Comparison of ENCODE assay signal across 8 cellular contexts in genomic region chr5:16456103-16456832, GRCh38. TPM values are rescaled to one million over a fixed set of nuclear protein-coding genes. Genes with fewer than 3 reads are reported as not detected.
DNase-seq lines count a peak whose midpoint lies in the region; ATAC-seq and TF ChIP-seq lines count a peak whose summit lies in the region.

No MANE protein-coding gene starts in this region.

- CTCF ChIA-PET in Calu3 (lab: Charles Lee), result interaction anchor here (0.7 to 2.5 kb wide), 3 partner anchors 8 to 296 kb away, joined by 4 to 25 read pairs (median 4); no protein-coding TSS in a partner anchor

- peak; percentile 72 for TF ChIP-seq CTCF in Calu3 (IDR thresholded peaks at IDR 0.05; ENCODE audit: unreplicated experiment)

- H3K9me3 Mint-ChIP-seq in Calu3 (ENCODE audit: low read depth, unreplicated experiment), result no peaks in the 10 kb centered on the region
- no peaks in the 10 kb centered on the region for H3K9me3 Mint-ChIP-seq in activated CD4-positive, alpha-beta T cell treated with anti-CD3 and anti-CD28 coated beads, Interleukin-2, amount 10 ng/mL, durations not matched to agents 24 days and 14 days
- H3K9me3 Mint-ChIP-seq in natural killer cell treated with Interleukin-12 subunit alpha and Interleukin-12 subunit beta and Interleukin-15 and Interleukin-18, amount 100 ng/mL, for 72 hours, result no peaks in the 10 kb centered on the region

- H3K4me3 Mint-ChIP-seq in Calu3 (ENCODE audit: low read depth, unreplicated experiment), result peak overlapping the region; percentile 7
- peak overlapping the region; percentile 71 for H3K4me3 Mint-ChIP-seq in activated CD4-positive, alpha-beta T cell treated with anti-CD3 and anti-CD28 coated beads, Interleukin-2, amount 10 ng/mL, durations not matched to agents 24 days and 14 days
- peak overlapping the region; percentile 61 for H3K4me3 Mint-ChIP-seq in natural killer cell treated with Interleukin-12 subunit alpha and Interleukin-12 subunit beta and Interleukin-15 and Interleukin-18, amount 100 ng/mL, for 72 hours

- H3K4me1 Mint-ChIP-seq in Calu3 (ENCODE audit: low read depth, unreplicated experiment), result peaks cover 21% of the 10 kb centered on the region
- H3K4me1 Mint-ChIP-seq in activated CD4-positive, alpha-beta T cell treated with anti-CD3 and anti-CD28 coated beads, Interleukin-2, amount 10 ng/mL, durations not matched to agents 24 days and 14 days, result peaks cover 47% of the 10 kb centered on the region
- peaks cover 43 to 56% of the 10 kb centered on the region in 2 donors for H3K4me1 Mint-ChIP-seq in natural killer cell treated with Interleukin-12 subunit alpha and Interleukin-12 subunit beta and Interleukin-15 and Interleukin-18, amount 100 ng/mL, for 72 hours (ENCODE audit: low read depth in 2 of 2)

- intact Hi-C loops in Calu3 (cut with micrococcal nuclease; ENCODE audit: unreplicated experiment), result loop anchor here (1.0 kb wide), 1 partner anchor 296 kb away; no protein-coding TSS in a partner anchor
- intact Hi-C loops in activated CD4-positive, alpha-beta T cell treated with anti-CD3 and anti-CD28 coated beads, Interleukin-2, amount 10 ng/mL, durations not matched to agents 24 days and 14 days (cut with micrococcal nuclease), result loop anchor here (5.0 kb wide), 1 partner anchor 1794 kb away; the partner anchor contains the start of gene OTULIN

- DNase-seq in Calu3, result peak; percentile 19
- peak; percentile 60 for DNase-seq in NCI-H2227 treated with DMSO at 0.1 percent for 48 hours (lab: John Stamatoyannopoulos, UW)
- peak; percentile 80 for DNase-seq in activated CD4-positive, alpha-beta T cell treated with anti-CD3 and anti-CD28 coated beads, Interleukin-2, amount 10 ng/mL, durations not matched to agents 24 days and 14 days
- peak; percentile 61 for DNase-seq in fibroblast of gingiva (ENCODE audit: low read depth)
- DNase-seq in natural killer cell treated with Interleukin-12 subunit alpha and Interleukin-12 subunit beta and Interleukin-15 and Interleukin-18, amount 100 ng/mL, for 72 hours (ENCODE audit: low spot score), result no peak
- DNase-seq in activated CD4-positive, CD25-positive, alpha-beta regulatory T cell treated with anti-CD3 and anti-CD28 coated beads, Interleukin-2, amount 50 U/mL, for 72 hours, result no peak

- H3K27me3 Mint-ChIP-seq in Calu3 (ENCODE audit: unreplicated experiment), result no peaks in the 10 kb centered on the region
- no peaks in the 10 kb centered on the region for H3K27me3 Mint-ChIP-seq in activated CD4-positive, alpha-beta T cell treated with anti-CD3 and anti-CD28 coated beads, Interleukin-2, amount 10 ng/mL, durations not matched to agents 24 days and 14 days
- H3K27me3 Mint-ChIP-seq in natural killer cell treated with Interleukin-12 subunit alpha and Interleukin-12 subunit beta and Interleukin-15 and Interleukin-18, amount 100 ng/mL, for 72 hours, result no peaks in the 10 kb centered on the region

- peak; percentile 73 for ATAC-seq in GM19043 (IDR thresholded peaks at IDR 0.05; ENCODE audit: low read depth, unreplicated experiment)
- ATAC-seq in HG03280 (IDR thresholded peaks at IDR 0.05; ENCODE audit: unreplicated experiment), result peak; percentile 60
- peak; percentile 89 to 92 for ATAC-seq in natural killer cell treated with Interleukin-12 subunit alpha and Interleukin-12 subunit beta and Interleukin-15 and Interleukin-18, amount 100 ng/mL, for 72 hours

- H3K27ac Mint-ChIP-seq in Calu3 (ENCODE audit: unreplicated experiment), result peak overlapping the region; percentile 69
- peak overlapping the region; percentile 90 for H3K27ac Mint-ChIP-seq in activated CD4-positive, alpha-beta T cell treated with anti-CD3 and anti-CD28 coated beads, Interleukin-2, amount 10 ng/mL, durations not matched to agents 24 days and 14 days
- H3K27ac Mint-ChIP-seq in natural killer cell treated with Interleukin-12 subunit alpha and Interleukin-12 subunit beta and Interleukin-15 and Interleukin-18, amount 100 ng/mL, for 72 hours, result peak overlapping the region; percentile 69 to 85

- no TSS peak for BruUV-seq in Calu3 (replicated peaks; lab: Mats Ljungman, UMichigan)

- peaks cover 31% of the 10 kb centered on the region for H3K36me3 Mint-ChIP-seq in Calu3 (ENCODE audit: insufficient read depth, unreplicated experiment)
- peaks cover 72% of the 10 kb centered on the region for H3K36me3 Mint-ChIP-seq in activated CD4-positive, alpha-beta T cell treated with anti-CD3 and anti-CD28 coated beads, Interleukin-2, amount 10 ng/mL, durations not matched to agents 24 days and 14 days (ENCODE audit: low read depth)
- H3K36me3 Mint-ChIP-seq in natural killer cell treated with Interleukin-12 subunit alpha and Interleukin-12 subunit beta and Interleukin-15 and Interleukin-18, amount 100 ng/mL, for 72 hours, result peaks cover 41% of the 10 kb centered on the region

RNA-seq across cellular contexts. Expression of gene ZNF622, which starts 9.3 kb away (rescaled TPM):
- 28.6 and 31.5 TPM in 2 replicates for total RNA-seq in Calu3 (2022)
- total RNA-seq in activated CD4-positive, alpha-beta T cell treated with anti-CD3 and anti-CD28 coated beads, Interleukin-2, amount 10 ng/mL, durations not matched to agents 24 days and 14 days, result 40.7 and 43.0 TPM in 2 replicates
- total RNA-seq in natural killer cell treated with Interleukin-12 subunit alpha and Interleukin-12 subunit beta and Interleukin-15 and Interleukin-18, amount 100 ng/mL, for 72 hours, result 10 to 100 TPM; 38.4 to 47.9 TPM

Comparison
In these comparisons a context has a peak if more than half of its experiments do, and no peak if none do; other contexts are left out.
1. DNase-seq: peak in Calu3 (single experiment), NCI-H2227 treated with DMSO at 0.1 percent for 48 hours (single experiment), activated CD4-positive, alpha-beta T cell treated with anti-CD3 and anti-CD28 coated beads, Interleukin-2, amount 10 ng/mL, durations not matched to agents 24 days and 14 days (single experiment) and fibroblast of gingiva (single experiment); none in natural killer cell treated with Interleukin-12 subunit alpha and Interleukin-12 subunit beta and Interleukin-15 and Interleukin-18, amount 100 ng/mL, for 72 hours (single experiment) and activated CD4-positive, CD25-positive, alpha-beta regulatory T cell treated with anti-CD3 and anti-CD28 coated beads, Interleukin-2, amount 50 U/mL, for 72 hours (single experiment).
2. H3K4me3 Mint-ChIP-seq: peak in every context shown above with its lines; median percentile 71 in activated CD4-positive, alpha-beta T cell treated with anti-CD3 and anti-CD28 coated beads, Interleukin-2, amount 10 ng/mL, durations not matched to agents 24 days and 14 days; 61 in natural killer cell treated with Interleukin-12 subunit alpha and Interleukin-12 subunit beta and Interleukin-15 and Interleukin-18, amount 100 ng/mL, for 72 hours; 7 in Calu3.
3. Peak in every context shown above with its lines, with median percentiles within 50 percentile points of each other: H3K27ac Mint-ChIP-seq and ATAC-seq.